Comparison of ENCODE assay signal across 29 cellular contexts in genomic region chr6:129765008-129765407, GRCh38.
"Had no signal": no experiment of that assay in that cellular context is flagged by ENCODE, and none has a peak within 500 bp of the region (broad histone marks: within the 10 kb centered on the region; RNA-seq: fewer than 3 reads in every experiment).

No MANE protein-coding gene starts in this region.

- H3K9me3 ChIP-seq: Peyer's patch, SJSA1, SK-N-SH had no signal

- DNase-seq: activated CD4-positive, alpha-beta memory T cell treated with anti-CD3 and anti-CD28 coated beads, Interleukin-2, amount 10 ng/mL, durations not matched to agents 7 days and 5 days; activated CD4-positive, alpha-beta T cell treated with anti-CD3 and anti-CD28 coated beads for 4 hours; activated CD8-positive, alpha-beta memory T cell treated with anti-CD3 and anti-CD28 coated beads for 24 hours; activated CD8-positive, alpha-beta memory T cell treated with anti-CD3 and anti-CD28 coated beads, Interleukin-2, amount 10 ng/mL, durations not matched to agents 7 days and 5 days; activated CD8-positive, alpha-beta memory T cell treated with anti-CD3 and anti-CD28 coated beads, Interleukin-2, amount 50 U/mL, for 48 hours; activated effector memory CD4-positive, alpha-beta T cell treated with Interleukin-2 at 50 U/mL for 16 hours; activated naive CD4-positive, alpha-beta T cell treated with anti-CD3 and anti-CD28 coated beads, Interleukin-2, amount 10 ng/mL, durations not matched to agents 7 days and 5 days; activated naive CD8-positive, alpha-beta T cell treated with anti-CD3 and anti-CD28 coated beads, Interleukin-2, amount 50 U/mL, for 24 hours; activated T-cell treated with anti-CD3 and anti-CD28 coated beads, Interleukin-2, amount 50 U/mL, for 48 hours; anterior cingulate cortex; cerebellar nuclear complex; NCI-H1105; NCI-H1417 treated with DMSO at 0.1 percent for 48 hours; NCI-H1694; NCI-H1930; NCI-H2081 treated with DMSO at 0.1 percent for 48 hours; NCI-H345; NCI-H524 treated with DMSO at 0.1 percent for 48 hours; OCI-M1; Peyer's patch; RPMI8226; SHP77 treated with DMSO at 0.1 percent for 48 hours; SK-N-SH had no signal

- H3K36me3 Mint-ChIP-seq: activated naive CD4-positive, alpha-beta T cell treated with anti-CD3 and anti-CD28 coated beads, Interleukin-2, amount 10 ng/mL, durations not matched to agents 7 days and 5 days; activated naive CD8-positive, alpha-beta T cell; brain had no signal

- H3K4me2 ChIP-seq: SK-N-SH had no signal

- H3K4me3 Mint-ChIP-seq: activated CD4-positive, alpha-beta memory T cell treated with anti-CD3 and anti-CD28 coated beads, Interleukin-2, amount 10 ng/mL, durations not matched to agents 7 days and 5 days; activated CD8-positive, alpha-beta memory T cell treated with anti-CD3 and anti-CD28 coated beads, Interleukin-2, amount 10 ng/mL, durations not matched to agents 7 days and 5 days; activated naive CD4-positive, alpha-beta T cell treated with anti-CD3 and anti-CD28 coated beads, Interleukin-2, amount 10 ng/mL, durations not matched to agents 7 days and 5 days; activated naive CD8-positive, alpha-beta T cell; activated naive CD8-positive, alpha-beta T cell treated with anti-CD3 and anti-CD28 coated beads, Interleukin-2, amount 50 U/mL, for 24 hours; T-helper 2 cell treated with Interferon-gamma antibody and Interleukin-4, amounts not matched to agents 5 μg/mL and 100 μg/mL, for 36 hours had no signal

- H3K9me2 ChIP-seq: SK-N-SH had no signal

- H3K27ac Mint-ChIP-seq: activated CD4-positive, alpha-beta memory T cell treated with anti-CD3 and anti-CD28 coated beads, Interleukin-2, amount 10 ng/mL, durations not matched to agents 7 days and 5 days; activated CD8-positive, alpha-beta memory T cell treated with anti-CD3 and anti-CD28 coated beads, Interleukin-2, amount 10 ng/mL, durations not matched to agents 7 days and 5 days; activated naive CD4-positive, alpha-beta T cell treated with anti-CD3 and anti-CD28 coated beads, Interleukin-2, amount 10 ng/mL, durations not matched to agents 7 days and 5 days; activated naive CD8-positive, alpha-beta T cell; activated naive CD8-positive, alpha-beta T cell treated with anti-CD3 and anti-CD28 coated beads, Interleukin-2, amount 50 U/mL, for 24 hours; brain; T-helper 1 cell treated with Interleukin-12 subunit alpha and Interleukin-12 subunit beta and Interleukin-4 antibody, amounts not matched to agents 30 μg/mL and 1 μg/mL, for 36 hours; T-helper 2 cell treated with Interferon-gamma antibody and Interleukin-4, amounts not matched to agents 5 μg/mL and 100 μg/mL, for 36 hours had no signal

- H3K27ac ChIP-seq: Peyer's patch, SJSA1 had no signal

- H3K36me3 ChIP-seq: Peyer's patch, SJSA1 had no signal

- H3K9ac ChIP-seq: SK-N-SH had no signal

- H3K4me3 ChIP-seq: Peyer's patch, SJSA1 had no signal

- H3K9me3 Mint-ChIP-seq: activated CD4-positive, alpha-beta memory T cell treated with anti-CD3 and anti-CD28 coated beads, Interleukin-2, amount 10 ng/mL, durations not matched to agents 7 days and 5 days; activated naive CD4-positive, alpha-beta T cell treated with anti-CD3 and anti-CD28 coated beads, Interleukin-2, amount 10 ng/mL, durations not matched to agents 7 days and 5 days; activated naive CD8-positive, alpha-beta T cell treated with anti-CD3 and anti-CD28 coated beads, Interleukin-2, amount 50 U/mL, for 24 hours; brain; T-helper 1 cell treated with Interleukin-12 subunit alpha and Interleukin-12 subunit beta and Interleukin-4 antibody, amounts not matched to agents 30 μg/mL and 1 μg/mL, for 36 hours; T-helper 2 cell treated with Interferon-gamma antibody and Interleukin-4, amounts not matched to agents 5 μg/mL and 100 μg/mL, for 36 hours had no signal

- ATAC-seq: activated CD4-positive, CD25-positive, alpha-beta regulatory T cell treated with anti-CD3 and anti-CD28 coated beads, Interleukin-2, amount 50 U/mL, for 24 hours; activated CD8-positive, alpha-beta memory T cell treated with anti-CD3 and anti-CD28 coated beads, Interleukin-2, amount 10 ng/mL, durations not matched to agents 7 days and 5 days; activated naive CD8-positive, alpha-beta T cell treated with anti-CD3 and anti-CD28 coated beads, Interleukin-2, amount 50 U/mL, for 24 hours had no signal

- H3K27me3 ChIP-seq: Peyer's patch had no signal
